In the genomic region with DNA sequence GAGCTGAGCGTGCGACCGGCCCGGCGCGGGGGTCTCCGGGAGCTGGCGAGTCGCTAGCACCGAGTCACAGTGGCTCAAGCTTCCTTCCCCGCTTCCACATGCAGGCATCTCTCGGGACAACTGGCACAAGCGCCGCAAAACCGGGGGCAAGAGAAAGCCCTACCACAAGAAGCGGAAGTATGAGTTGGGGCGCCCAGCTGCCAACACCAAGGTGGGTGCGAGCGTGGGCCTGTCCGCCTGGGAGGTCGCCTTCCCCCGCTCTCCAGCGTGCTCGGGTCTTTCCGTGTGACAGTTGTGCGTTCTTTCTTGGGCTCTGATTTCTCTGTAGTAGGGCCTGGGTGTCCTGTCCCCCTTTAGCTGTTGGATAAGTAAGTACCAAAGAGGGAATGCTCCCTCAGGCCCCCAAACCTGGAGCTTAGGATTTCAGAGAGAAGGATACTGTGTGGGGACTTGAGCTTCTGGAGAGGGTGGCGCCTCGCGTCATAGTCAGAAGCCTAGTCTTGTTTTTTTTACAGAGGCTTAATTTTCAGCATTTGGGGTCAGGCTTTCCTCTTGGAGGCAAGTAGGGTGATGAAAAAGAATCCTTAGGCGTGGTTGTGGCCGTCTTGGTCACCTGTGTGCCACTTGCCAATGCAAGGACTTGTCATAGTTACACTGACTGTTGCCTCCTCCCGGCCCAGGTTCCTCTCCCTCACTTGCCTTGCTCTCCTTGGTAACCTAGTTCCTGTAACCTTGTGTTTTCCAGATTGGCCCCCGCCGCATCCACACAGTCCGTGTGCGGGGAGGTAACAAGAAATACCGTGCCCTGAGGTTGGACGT, we compare ENCODE assay signal across 8 cellular contexts. TPM values are rescaled to one million over a fixed set of nuclear protein-coding genes. Genes with fewer than 3 reads are reported as not detected.
DNase-seq lines count a peak whose midpoint lies in the region; ATAC-seq and TF ChIP-seq lines count a peak whose summit lies in the region.

No MANE protein-coding gene starts in this region.

- no peaks in the 10 kb centered on the region for H3K9me3 ChIP-seq in right atrium auricular region

- peak overlapping the region; percentile 94 to 98 for H3K27ac ChIP-seq in right atrium auricular region

- peaks cover 0 to 33% of the 10 kb centered on the region in 2 donors for H3K4me1 ChIP-seq in right atrium auricular region

- peak; percentile 14 for ATAC-seq in GM19397 (IDR thresholded peaks at IDR 0.05; ENCODE audit: unreplicated experiment)

- peak overlapping the region; percentile 94 for H3K4me3 ChIP-seq in AG04449 (ENCODE audit: low read depth, low read length)
- H3K4me3 ChIP-seq in right atrium auricular region, result peak overlapping the region; percentile 73 to 93
- H3K4me3 ChIP-seq in skeletal muscle cell (ENCODE audit: low read depth, low read length), result peak overlapping the region; percentile 80

- TF ChIP-seq CTCF in AG04449 (IDR thresholded peaks at IDR 0.05; ENCODE audit: insufficient read depth, low read length, missing control alignments) (no peak), right atrium auricular region (IDR thresholded peaks at IDR 0.05) (no peak)

- peaks cover 40% of the 10 kb centered on the region for H3K36me3 ChIP-seq in right atrium auricular region

- no peaks in the 10 kb centered on the region for H3K27me3 ChIP-seq in right atrium auricular region

- POLR2A ChIA-PET in AG04449 (lab: Yijun Ruan, JAX), result interaction anchor here (0.7 to 4.2 kb wide), 21 partner anchors 8 to 235 kb away, joined by 3 to 36 read pairs (median 6); a partner anchor contains a TSS

- no peak for DNase-seq in AG04449 (ENCODE audit: low read depth, low spot score)
- peak; percentile 26 for DNase-seq in M059J (ENCODE audit: low read depth)
- peak; percentile 18 for DNase-seq in activated gamma-delta T cell treated with anti-CD3 and anti-CD28 coated beads, Interleukin-2, amount 50 U/mL, for 16 hours (ENCODE audit: low read depth)
- no peak for DNase-seq in right atrium auricular region (ENCODE audit: low spot score)
- no peak for DNase-seq in skeletal muscle cell (ENCODE audit: low read depth)
- DNase-seq in EL, result no peak
- DNase-seq in NCI-H345 (lab: John Stamatoyannopoulos, UW), result no peak

- CTCF ChIA-PET in AG04449 (lab: Yijun Ruan, JAX), result interaction anchor here (1.1 to 3.1 kb wide), 5 partner anchors 11 to 238 kb away, joined by 3 to 24 read pairs (median 6); a partner anchor contains a TSS

RNA-seq across cellular contexts. Expression of a gene that starts 0.8 kb away (rescaled TPM):
- total RNA-seq in M059J (2014; rRNA removed; shearing (Covaris generic)), result 1,381 and 1,646 TPM in 2 replicates
- 1,000 to 10,000 TPM; 1,080 to 1,461 TPM for total RNA-seq in right atrium auricular region

RNA-seq across cellular contexts. Expression of a gene that starts 11.8 kb away (rescaled TPM):
- total RNA-seq in M059J (2014; rRNA removed; shearing (Covaris generic)), result 0.05 and 0.57 TPM in 2 replicates
- not detected for total RNA-seq in right atrium auricular region

RNA-seq across cellular contexts. Expression of a gene that starts 24.0 kb away (rescaled TPM):
- 8.0 and 9.5 TPM in 2 replicates for total RNA-seq in M059J (2014; rRNA removed; shearing (Covaris generic))
- total RNA-seq in right atrium auricular region, result 10 to 100 TPM in 1 of 2 donors, 1 to 10 TPM in 1; 9.1 to 10.8 TPM

RNA-seq across cellular contexts. Expression of a gene that starts 31.0 kb away (rescaled TPM):
- total RNA-seq in M059J (2014; rRNA removed; shearing (Covaris generic)), result 1.4 TPM in 1 of 2 replicates, not detected in the other
- total RNA-seq in right atrium auricular region, result 1 to 10 TPM in 1 of 2 donors, not detected in 1; 2.4 TPM

RNA-seq across cellular contexts. Expression of a gene that starts 32.2 kb away (rescaled TPM):
- 1.2 and 4.3 TPM in 2 replicates for total RNA-seq in M059J (2014; rRNA removed; shearing (Covaris generic))
- 1 to 10 TPM; 1.8 to 5.6 TPM for total RNA-seq in right atrium auricular region

Comparison
In these comparisons a context has a peak if more than half of its experiments do, and no peak if none do; other contexts are left out.
1. DNase-seq: peak in M059J (single experiment) and activated gamma-delta T cell treated with anti-CD3 and anti-CD28 coated beads, Interleukin-2, amount 50 U/mL, for 16 hours (single experiment); none in AG04449 (single experiment), right atrium auricular region (single experiment), skeletal muscle cell (single experiment), EL (single experiment) and NCI-H345 (single experiment).
2. Peak in every context shown above with its lines, with median percentiles within 50 percentile points of each other: H3K4me3 ChIP-seq.